ENCODE assay signal across 21 cellular contexts in genomic region chr10:112225771-112226438, GRCh38. TPM values are rescaled to one million over a fixed set of nuclear protein-coding genes. Genes with fewer than 3 reads are reported as not detected.
DNase-seq lines count a peak whose midpoint lies in the region; ATAC-seq, FAIRE-seq and TF ChIP-seq lines count a peak whose summit lies in the region.
"Had no signal": no experiment of that assay in that cellular context is flagged by ENCODE, and none has a peak within 500 bp of the region (broad histone marks: within the 10 kb centered on the region; RNA-seq: fewer than 3 reads in every experiment).

No MANE protein-coding gene starts in this region.

- no peak overlapping the region for H3K4me2 ChIP-seq in astrocyte (ENCODE audit: low read length)
- H3K4me2 ChIP-seq in osteoblast (ENCODE audit: insufficient read depth, low read length): no peak overlapping the region

- H3K9me3 ChIP-seq in astrocyte (ENCODE audit: insufficient read depth, low read depth, low read length) (peaks cover 8% of the 10 kb centered on the region), right lobe of liver (no peaks in the 10 kb centered on the region), lower lobe of right lung (no peaks in the 10 kb centered on the region), osteoblast (ENCODE audit: low read depth, low read length) (no peaks in the 10 kb centered on the region)

- H3K9me3 Mint-ChIP-seq in astrocyte (ENCODE audit: unreplicated experiment): peaks cover 5% of the 10 kb centered on the region
- H3K9me3 Mint-ChIP-seq in osteocyte (ENCODE audit: unreplicated experiment): peaks cover 7% of the 10 kb centered on the region

- peak overlapping the region; percentile 41 for H3K27ac Mint-ChIP-seq in astrocyte (ENCODE audit: unreplicated experiment)
- no peak overlapping the region for H3K27ac Mint-ChIP-seq in osteocyte (ENCODE audit: unreplicated experiment)
- H3K27ac Mint-ChIP-seq: CD4-positive, alpha-beta memory T cell had no signal

- H3K27ac ChIP-seq in astrocyte (ENCODE audit: low read depth, low read length): no peak overlapping the region
- H3K27ac ChIP-seq in right lobe of liver: peak overlapping the region; percentile 58 to 88 (median 86)
- H3K27ac ChIP-seq in lower lobe of right lung: no peak overlapping the region
- H3K27ac ChIP-seq in osteoblast (ENCODE audit: low read depth, low read length): no peak overlapping the region
- H3K27ac ChIP-seq: GM23248 had no signal

- H3K4me1 ChIP-seq in astrocyte (ENCODE audit: insufficient read depth, low read length) (no peaks in the 10 kb centered on the region), right lobe of liver (peaks cover 0 to 72% (median 18%) of the 10 kb centered on the region in 4 donors), lower lobe of right lung (no peaks in the 10 kb centered on the region), osteoblast (ENCODE audit: insufficient read depth, low read length) (peaks cover 37% of the 10 kb centered on the region)

- ATAC-seq in left lobe of liver (peak; percentile 47), right lobe of liver (peak; percentile 2 to 61 (median 47)), lower lobe of right lung (no peak)

- H2AFZ ChIP-seq in astrocyte (ENCODE audit: low read depth, low read length) (no peak overlapping the region), osteoblast (ENCODE audit: low read length) (no peak overlapping the region)
- H2AFZ ChIP-seq: GM23248 had no signal

- TF ChIP-seq POLR2A in right lobe of liver (IDR thresholded peaks at IDR 0.05): peak; percentile 53

- H3K27me3 Mint-ChIP-seq in astrocyte (ENCODE audit: low read depth, unreplicated experiment) (no peaks in the 10 kb centered on the region), osteocyte (ENCODE audit: unreplicated experiment) (no peaks in the 10 kb centered on the region)

- DNase-seq in astrocyte (ENCODE audit: low read depth): no peak
- DNase-seq in left lobe of liver (ENCODE audit: low spot score): peak; percentile 71
- peak in 2 of 3 donors; percentile 74 to 75 for DNase-seq in right lobe of liver
- DNase-seq in lower lobe of right lung: no peak
- DNase-seq in osteoblast (ENCODE audit: insufficient read length, low spot score, missing footprints): no peak
- no peak for DNase-seq in osteocyte (ENCODE audit: extremely low spot score, unreplicated experiment)
- DNase-seq: C1 segment of cervical spinal cord; Calu3; CD4-positive, alpha-beta memory T cell; COR-L47; GF-D8; GM23248; H7; HCEC 1CT had no signal

- H3K4me3 ChIP-seq in astrocyte (ENCODE audit: insufficient read depth, low read depth, low read length) (no peak overlapping the region), right lobe of liver (peak overlapping the region in 2 of 3 donors; percentile 58 to 63), lower lobe of right lung (no peak overlapping the region), osteoblast (ENCODE audit: insufficient read depth, low read length) (no peak overlapping the region)
- H3K4me3 ChIP-seq: GM23248 had no signal

- H3K36me3 ChIP-seq in astrocyte (ENCODE audit: insufficient read depth, low read length) (no peaks in the 10 kb centered on the region), right lobe of liver (no peaks in the 10 kb centered on the region), lower lobe of right lung (no peaks in the 10 kb centered on the region), osteoblast (ENCODE audit: insufficient read depth, low read length) (no peaks in the 10 kb centered on the region)

- peaks cover 6% of the 10 kb centered on the region for H3K36me3 Mint-ChIP-seq in astrocyte (ENCODE audit: low read depth, unreplicated experiment)
- H3K36me3 Mint-ChIP-seq in osteocyte (ENCODE audit: unreplicated experiment): no peaks in the 10 kb centered on the region
- H3K36me3 Mint-ChIP-seq: CD4-positive, alpha-beta memory T cell had no signal

- 29% methylated on average over 4 of the region's 4 CpGs for WGBS in right lobe of liver (ENCODE audit: insufficient coverage, low coverage, low lambda C conversion rate, missing lambda C conversion rate)

- H3K79me2 ChIP-seq in astrocyte (ENCODE audit: insufficient read depth, low read length): no peaks in the 10 kb centered on the region
- no peaks in the 10 kb centered on the region for H3K79me2 ChIP-seq in osteoblast (ENCODE audit: insufficient read depth, low read length)

- intact Hi-C loops in right lobe of liver (cut with DNase I) (no loop called here), lower lobe of right lung (cut with DNase I) (no loop called here)

- no peak for FAIRE-seq in astrocyte (lab: Jason Lieb, UNC)
- FAIRE-seq: GM12891, GM18507, H1 had no signal

- no peaks in the 10 kb centered on the region for H4K20me1 ChIP-seq in astrocyte (ENCODE audit: insufficient read depth, low read length)
- no peaks in the 10 kb centered on the region for H4K20me1 ChIP-seq in osteoblast (ENCODE audit: insufficient read depth, low read length)

- H3K27me3 ChIP-seq in astrocyte (ENCODE audit: insufficient read depth, low read length) (no peaks in the 10 kb centered on the region), right lobe of liver (no peaks in the 10 kb centered on the region), lower lobe of right lung (ENCODE audit: low read depth) (no peaks in the 10 kb centered on the region), osteoblast (ENCODE audit: insufficient read depth, low read length) (no peaks in the 10 kb centered on the region)

- TF ChIP-seq CTCF in astrocyte (IDR thresholded peaks at IDR 0.05; ENCODE audit: insufficient read depth, low read depth, low read length) (no peak), right lobe of liver (IDR thresholded peaks at IDR 0.05) (no peak), lower lobe of right lung (IDR thresholded peaks at IDR 0.05) (no peak), osteoblast (IDR thresholded peaks at IDR 0.05; ENCODE audit: extremely low read depth, low read depth, low read length) (no peak), osteocyte (IDR thresholded peaks at IDR 0.05) (no peak)

- no peak overlapping the region for H3K9ac ChIP-seq in astrocyte (ENCODE audit: low read length)
- H3K9ac ChIP-seq: GM23248 had no signal

- peaks cover 13% of the 10 kb centered on the region for H3K4me1 Mint-ChIP-seq in astrocyte (ENCODE audit: low read depth, unreplicated experiment)
- H3K4me1 Mint-ChIP-seq in osteocyte (ENCODE audit: unreplicated experiment): no peaks in the 10 kb centered on the region
- H3K4me1 Mint-ChIP-seq: CD4-positive, alpha-beta memory T cell had no signal

- H3K4me3 Mint-ChIP-seq in astrocyte (ENCODE audit: unreplicated experiment): no peak overlapping the region
- H3K4me3 Mint-ChIP-seq in osteocyte (ENCODE audit: unreplicated experiment): no peak overlapping the region
- H3K4me3 Mint-ChIP-seq: CD4-positive, alpha-beta memory T cell had no signal

RNA-seq across cellular contexts. Expression of gene GPAM, which starts 42.3 kb away (rescaled TPM):
- total RNA-seq in astrocyte (9.8 and 15.4 TPM in 2 replicates), left lobe of liver (276 TPM), right lobe of liver (100 to 1,000 TPM in 2 of 6 experiments, 10 to 100 TPM in 4; 78.8 to 340 (median 90.3) TPM), lower lobe of right lung (27.2 TPM), osteoblast (10.5 and 15.6 TPM in 2 replicates), osteocyte (10.0 and 11.9 TPM in 2 replicates)

RNA-seq across cellular contexts. Expression of gene TECTB, which starts 57.3 kb away (rescaled TPM):
- total RNA-seq in astrocyte (not detected in 2 replicates), left lobe of liver (0.13 TPM), right lobe of liver (under 1 TPM; 0.18 to 0.83 (median 0.49) TPM), lower lobe of right lung (not detected), osteoblast (under 0.01 TPM in 1 of 2 replicates, not detected in the other), osteocyte (not detected in 2 replicates)
- total RNA-seq: A172; A673; Calu3; CD4-positive, alpha-beta memory T cell; Daoy; G401; GM23248; H1; H7 had no signal

Comparison
In these comparisons a context has a peak if more than half of its experiments do, and no peak if none do; other contexts are left out.
1. DNase-seq: peak in left lobe of liver (single experiment) and right lobe of liver (2 of 3); none in astrocyte (single experiment), lower lobe of right lung (single experiment), osteoblast (single experiment) and osteocyte (single experiment).
2. H3K27ac ChIP-seq: peak in right lobe of liver (3 of 3); none in astrocyte (single experiment), lower lobe of right lung (single experiment) and osteoblast (single experiment).
3. H3K4me3 ChIP-seq: peak in right lobe of liver (2 of 3); none in astrocyte (single experiment), lower lobe of right lung (single experiment) and osteoblast (single experiment).
4. ATAC-seq: peak in left lobe of liver (single experiment) and right lobe of liver (4 of 4); none in lower lobe of right lung (0 of 2).